8 cellular contexts compared by ENCODE assay signal in the genomic region with DNA sequence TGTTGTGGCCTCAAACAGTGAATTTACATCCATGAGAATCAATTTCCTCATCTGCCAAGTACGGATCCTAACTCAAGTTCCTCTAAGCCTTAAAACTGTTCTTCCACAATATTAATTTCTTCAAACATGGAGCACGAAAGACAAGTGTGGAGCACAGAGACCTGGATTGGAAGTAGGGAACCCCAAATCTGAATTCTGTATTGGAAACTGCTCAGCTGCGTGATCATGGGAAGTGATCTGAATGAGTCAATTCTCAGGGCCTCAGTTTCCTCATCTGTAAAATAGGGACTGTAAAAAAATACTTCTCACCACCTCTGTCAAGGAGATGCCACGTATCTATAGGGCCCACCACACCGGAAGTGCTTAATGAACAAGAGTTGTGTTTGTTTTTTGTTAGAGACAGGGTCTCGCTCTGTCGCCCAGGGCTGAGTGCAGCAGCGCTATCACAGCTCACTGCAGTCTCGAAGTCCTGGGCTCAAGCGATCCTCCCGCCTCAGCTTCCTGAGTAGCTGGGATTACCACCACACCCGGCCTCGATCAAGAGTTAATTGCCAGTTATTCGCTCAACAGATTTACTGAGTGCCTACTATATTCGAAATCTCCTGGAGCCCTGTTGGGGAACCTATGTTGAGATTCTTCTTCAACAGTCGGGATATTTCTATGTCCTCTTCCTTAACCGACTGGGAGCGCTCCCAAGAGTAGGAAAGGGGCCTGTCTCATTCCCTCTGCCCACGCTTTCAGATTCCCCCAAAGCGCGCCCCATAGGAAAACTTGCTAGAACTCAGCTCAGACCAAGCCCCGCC. TPM values are rescaled to one million over a fixed set of nuclear protein-coding genes. Genes with fewer than 3 reads are reported as not detected.
DNase-seq lines count a peak whose midpoint lies in the region; ATAC-seq and TF ChIP-seq lines count a peak whose summit lies in the region.

No MANE protein-coding gene starts in this region.

- H3K4me3 Mint-ChIP-seq in HFFc6: peak overlapping the region; percentile 96
- peak overlapping the region; percentile 96 for H3K4me3 Mint-ChIP-seq in mesothelial cell of epicardium

- in situ Hi-C loops in brain microvascular endothelial cell (cut with HindIII; ENCODE audit: low pct_ligation_motif_present, low sequenced_read_pairs): no loop called here

- ATAC-seq in HG03521 (IDR thresholded peaks at IDR 0.05; ENCODE audit: unreplicated experiment): no peak

- no peaks in the 10 kb centered on the region for H3K27me3 ChIP-seq in brain microvascular endothelial cell (replicated peaks)

- H3K27me3 Mint-ChIP-seq in HFFc6 (ENCODE audit: insufficient read depth) (peaks cover 3% of the 10 kb centered on the region; the same call in 1 of the 2 replicates), mesothelial cell of epicardium (ENCODE audit: low read depth) (no peaks in the 10 kb centered on the region)

- peaks cover 42% of the 10 kb centered on the region for H3K36me3 Mint-ChIP-seq in HFFc6 (ENCODE audit: low read depth)
- peaks cover 15% of the 10 kb centered on the region for H3K36me3 Mint-ChIP-seq in mesothelial cell of epicardium

- H3K4me3 ChIP-seq in brain microvascular endothelial cell (ENCODE audit: low read depth, low read length): peak overlapping the region; percentile 57

- H3K36me3 ChIP-seq in brain microvascular endothelial cell (replicated peaks): peaks cover 24% of the 10 kb centered on the region

- no peaks in the 10 kb centered on the region for H3K9me3 Mint-ChIP-seq in HFFc6
- H3K9me3 Mint-ChIP-seq in mesothelial cell of epicardium: no peaks in the 10 kb centered on the region

- H3K27ac ChIP-seq in 22Rv1: peak overlapping the region; percentile 96
- peak overlapping the region; percentile 68 for H3K27ac ChIP-seq in brain microvascular endothelial cell

- DNase-seq in HFFc6 (no peak), brain microvascular endothelial cell (no peak), mesothelial cell of epicardium (ENCODE audit: low spot score in 2 of 2, unreplicated experiment in 2 of 2) (peak in 1 of 2 experiments; percentile 40), HK-2 (ENCODE audit: unreplicated experiment) (no peak), hepatic stellate cell (ENCODE audit: low spot score) (no peak), cerebellum (ENCODE audit: low spot score) (no peak)

- TF ChIP-seq CTCF in 22Rv1 (IDR thresholded peaks at IDR 0.05): no peak
- no peak; the same call in 1 of the 2 replicates for TF ChIP-seq CTCF in HFFc6 (IDR thresholded peaks at IDR 0.05)
- no peak for TF ChIP-seq CTCF in brain microvascular endothelial cell (IDR thresholded peaks at IDR 0.05; ENCODE audit: low read depth, low read length, missing control alignments)
- TF ChIP-seq CTCF in mesothelial cell of epicardium (IDR thresholded peaks at IDR 0.05; ENCODE audit: unreplicated experiment): no peak

- H3K27ac Mint-ChIP-seq in HFFc6: peak overlapping the region; percentile 93
- H3K27ac Mint-ChIP-seq in mesothelial cell of epicardium: peak overlapping the region; percentile 98

- H3K4me1 Mint-ChIP-seq in HFFc6 (ENCODE audit: low read depth): peaks cover 36% of the 10 kb centered on the region
- H3K4me1 Mint-ChIP-seq in mesothelial cell of epicardium: peaks cover 34% of the 10 kb centered on the region

RNA-seq across cellular contexts. Expression of gene SERTAD3, which starts 1.6 kb away (rescaled TPM):
- 10 to 100 TPM; 35.9 to 47.0 (median 41.2) TPM for total RNA-seq in HFFc6 (2021; fragmentation: NEBNext Ultra II Directional; extraction: Animal tissue kit (Norgen Biotek cat#: 25700))
- 70.0 to 75.5 TPM (median 70.5 TPM) in 3 replicates for total RNA-seq in mesothelial cell of epicardium
- 6.5 TPM for total RNA-seq in cerebellum

RNA-seq across cellular contexts. Expression of gene SERTAD1, which starts 16.7 kb away (rescaled TPM):
- 10 to 100 TPM; 18.5 to 25.4 (median 21.2) TPM for total RNA-seq in HFFc6 (2021; fragmentation: NEBNext Ultra II Directional; extraction: Animal tissue kit (Norgen Biotek cat#: 25700))
- 10.7 to 11.0 TPM (median 10.8 TPM) in 3 replicates for total RNA-seq in mesothelial cell of epicardium
- 2.1 TPM for total RNA-seq in cerebellum

RNA-seq across cellular contexts. Expression of gene BLVRB, which starts 23.0 kb away (rescaled TPM):
- total RNA-seq in HFFc6 (2021; fragmentation: NEBNext Ultra II Directional; extraction: Animal tissue kit (Norgen Biotek cat#: 25700)): 10 to 100 TPM; 35.3 to 55.7 (median 52.5) TPM
- total RNA-seq in mesothelial cell of epicardium (38.5 to 42.7 TPM (median 42.2 TPM) in 3 replicates), cerebellum (12.0 TPM)

RNA-seq across cellular contexts. Expression of gene SPTBN4, which starts 24.3 kb away (rescaled TPM):
- total RNA-seq in HFFc6 (2021; fragmentation: NEBNext Ultra II Directional; extraction: Animal tissue kit (Norgen Biotek cat#: 25700)): under 1 TPM; 0.17 to 0.96 (median 0.54) TPM
- total RNA-seq in mesothelial cell of epicardium: 1.5 to 3.4 TPM (median 1.7 TPM) in 3 replicates
- total RNA-seq in cerebellum: 22.5 TPM

RNA-seq across cellular contexts. Expression of gene PRX, which starts 29.4 kb away (rescaled TPM):
- total RNA-seq in HFFc6 (2021; fragmentation: NEBNext Ultra II Directional; extraction: Animal tissue kit (Norgen Biotek cat#: 25700)): 1 to 10 TPM in 2 of 6 experiments, under 1 TPM in 4; 0.86 to 1.5 (median 0.94) TPM
- total RNA-seq in mesothelial cell of epicardium (4.7 to 5.2 TPM (median 5.2 TPM) in 3 replicates), cerebellum (1.8 TPM)
